ENCODE assay signal across 8 cellular contexts in the genomic region with DNA sequence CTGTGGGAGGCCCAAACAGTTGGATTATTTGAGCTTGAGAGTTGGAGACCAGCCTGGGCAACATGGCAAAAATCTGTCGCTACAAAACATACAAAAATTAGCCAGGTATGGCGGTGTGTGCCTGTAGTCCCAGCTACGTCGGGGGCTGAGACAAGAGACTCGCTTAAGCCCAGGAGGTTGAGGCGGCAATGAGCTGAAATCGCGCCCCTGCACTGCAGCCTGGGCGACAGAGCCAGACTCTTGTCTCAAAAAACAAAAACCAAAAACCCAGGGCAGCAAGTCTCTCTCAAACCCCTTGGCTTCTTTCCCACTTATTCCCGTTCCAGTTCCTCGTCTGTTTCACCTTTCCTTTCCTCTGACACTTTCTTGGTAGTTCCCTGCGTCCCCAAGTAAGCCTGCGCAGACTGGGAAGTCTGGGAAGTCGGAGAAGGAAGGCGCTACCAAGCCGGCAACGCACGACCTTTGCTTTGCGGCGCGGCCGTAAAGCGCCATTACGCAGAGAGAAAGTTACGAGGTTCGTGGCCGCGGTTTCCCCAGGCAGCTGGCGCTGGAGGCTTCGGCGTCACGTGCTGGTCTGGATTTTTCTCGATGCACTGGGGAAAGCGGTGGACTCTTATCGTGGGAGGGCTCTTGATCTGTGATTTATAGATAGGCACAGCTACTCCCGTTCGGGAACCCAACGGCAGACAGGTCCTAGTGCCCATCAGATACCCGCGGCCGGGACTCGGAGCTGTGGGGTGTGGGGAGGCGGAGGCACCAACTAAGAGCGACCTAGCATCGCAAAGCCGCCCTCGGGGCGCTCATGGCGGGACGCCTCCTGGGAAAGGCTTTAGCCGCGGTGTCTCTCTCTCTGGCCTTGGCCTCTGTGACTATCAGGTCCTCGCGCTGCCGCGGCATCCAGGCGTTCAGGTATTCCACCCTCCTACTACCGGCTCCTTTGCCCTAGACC. TPM values are rescaled to one million over a fixed set of nuclear protein-coding genes. Genes with fewer than 3 reads are reported as not detected.
A peak's percentile ranks its signal among the peaks of the same experiment; 100 is the strongest.
DNase-seq lines count a peak whose midpoint lies in the region; ATAC-seq and TF ChIP-seq lines count a peak whose summit lies in the region.

A gene with protein sequence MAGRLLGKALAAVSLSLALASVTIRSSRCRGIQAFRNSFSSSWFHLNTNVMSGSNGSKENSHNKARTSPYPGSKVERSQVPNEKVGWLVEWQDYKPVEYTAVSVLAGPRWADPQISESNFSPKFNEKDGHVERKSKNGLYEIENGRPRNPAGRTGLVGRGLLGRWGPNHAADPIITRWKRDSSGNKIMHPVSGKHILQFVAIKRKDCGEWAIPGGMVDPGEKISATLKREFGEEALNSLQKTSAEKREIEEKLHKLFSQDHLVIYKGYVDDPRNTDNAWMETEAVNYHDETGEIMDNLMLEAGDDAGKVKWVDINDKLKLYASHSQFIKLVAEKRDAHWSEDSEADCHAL (plus strand): TSS at position 470 of the 949 bp plus-strand sequence. CDS start 333 bp downstream, at position 803.

- H3K27ac Mint-ChIP-seq in activated CD4-positive, alpha-beta T cell treated with anti-CD3 and anti-CD28 coated beads for 36 hours = peak within 1 kb of the TSS; percentile 99

- POLR2A ChIA-PET in activated CD4-positive, alpha-beta T cell treated with anti-CD3 and anti-CD28 coated beads for 36 hours (lab: Charles Lee) = interaction anchor here (1.8 kb wide), 1 partner anchor 31 kb away, joined by 4 read pairs; a partner anchor contains a TSS

- peak within 1 kb of the TSS; percentile 86 for H3K4me3 Mint-ChIP-seq in activated CD4-positive, alpha-beta T cell treated with anti-CD3 and anti-CD28 coated beads for 36 hours

- H3K36me3 Mint-ChIP-seq in activated CD4-positive, alpha-beta T cell treated with anti-CD3 and anti-CD28 coated beads for 36 hours (ENCODE audit: low read depth) = no peaks in the 10 kb centered on the region

- no peaks in the 10 kb centered on the region for H3K27me3 Mint-ChIP-seq in activated CD4-positive, alpha-beta T cell treated with anti-CD3 and anti-CD28 coated beads for 36 hours

- intact Hi-C loops in activated CD4-positive, alpha-beta T cell treated with anti-CD3 and anti-CD28 coated beads for 36 hours (cut with DNase I, micrococcal nuclease) = loop anchor here (1.0 to 10.0 kb wide), 9 partner anchors 31 to 1692 kb away; a partner anchor contains a TSS

- H3K9me3 ChIP-seq in BE2C = no peaks in the 10 kb centered on the region

- H3K4me1 Mint-ChIP-seq in activated CD4-positive, alpha-beta T cell treated with anti-CD3 and anti-CD28 coated beads for 36 hours = peaks cover 33% of the 10 kb centered on the region

- peak within 1 kb of the TSS; percentile 86 for H3K4me3 ChIP-seq in BE2C (ENCODE audit: low read depth, low read length)
- peak within 1 kb of the TSS; percentile 90 for H3K4me3 ChIP-seq in choroid plexus epithelial cell (ENCODE audit: low read depth, low read length)

- peaks cover 2% of the 10 kb centered on the region; the same call in 1 of the 2 replicates for H3K4me1 ChIP-seq in BE2C

- H3K9me3 Mint-ChIP-seq in activated CD4-positive, alpha-beta T cell treated with anti-CD3 and anti-CD28 coated beads for 36 hours (ENCODE audit: low read depth) = no peaks in the 10 kb centered on the region

- ATAC-seq in HG03442 (IDR thresholded peaks at IDR 0.05; ENCODE audit: unreplicated experiment) = peak; percentile 86
- peak; percentile 88 for ATAC-seq in activated CD4-positive, alpha-beta T cell treated with anti-CD3 and anti-CD28 coated beads for 36 hours

- H3K27me3 ChIP-seq in BE2C = no peaks in the 10 kb centered on the region

- DNase-seq in BE2C = peak; percentile 95
- DNase-seq in GM19238 (ENCODE audit: insufficient read length, low spot score) = peak; percentile 67
- peak; percentile 69 to 87 for DNase-seq in NCI-H524 (lab: John Stamatoyannopoulos, UW)
- peak; percentile 94 for DNase-seq in activated CD4-positive, alpha-beta T cell treated with anti-CD3 and anti-CD28 coated beads for 36 hours
- DNase-seq in choroid plexus epithelial cell (ENCODE audit: low read depth) = peak; percentile 96
- DNase-seq in kidney glomerular epithelial cell (lab: John Stamatoyannopoulos, UW) = peak; percentile 91
- peak; percentile 48 to 69 for DNase-seq in stimulated activated CD4-positive, alpha-beta T cell treated with anti-CD3 and anti-CD28 coated beads, Interleukin-1b, Interleukin-23, amount 100 ng/mL, for 1 hour (ENCODE audit: low read depth in 2 of 2)

- TF ChIP-seq CTCF in BE2C (IDR thresholded peaks at IDR 0.05; ENCODE audit: low read depth, low read length) = no peak
- TF ChIP-seq CTCF in choroid plexus epithelial cell (conservative IDR thresholded peaks at IDR 0.05; ENCODE audit: low read depth, low read length) = no peak

- H3K36me3 ChIP-seq in BE2C = no peaks in the 10 kb centered on the region

- CTCF ChIA-PET in activated CD4-positive, alpha-beta T cell treated with anti-CD3 and anti-CD28 coated beads for 36 hours (lab: Charles Lee) = interaction anchor here (0.7 to 3.7 kb wide), 4 partner anchors 18 to 586 kb away, joined by 3 to 18 read pairs (median 3); a partner anchor contains a TSS

RNA-seq across cellular contexts. Expression of the gene that starts here (rescaled TPM):
- polyA plus RNA-seq in BE2C (2012; ENCODE audit: insufficient read depth, insufficient read length, low read depth) = 39.2 TPM
- total RNA-seq in activated CD4-positive, alpha-beta T cell treated with anti-CD3 and anti-CD28 coated beads for 36 hours = 10 to 100 TPM in 1 of 2 experiments, 1 to 10 TPM in 1; 9.8 to 13.3 TPM

Comparison
In these comparisons a context has a peak if more than half of its experiments do, and no peak if none do; other contexts are left out.
1. Peak in every context shown above with its lines: DNase-seq, ATAC-seq and H3K4me3 ChIP-seq.